Comparison of ENCODE assay signal across 10 cellular contexts in genomic region chr12:6373022-6373787, GRCh38. TPM values are rescaled to one million over a fixed set of nuclear protein-coding genes. Genes with fewer than 3 reads are reported as not detected.
DNase-seq lines count a peak whose midpoint lies in the region; ATAC-seq lines count a peak whose summit lies in the region.
"Had no signal": no experiment of that assay in that cellular context is flagged by ENCODE, and none has a peak within 500 bp of the region (broad histone marks: within the 10 kb centered on the region; RNA-seq: fewer than 3 reads in every experiment).

No MANE protein-coding gene starts in this region.

- H3K4me1 ChIP-seq in BLaER1 treated with 17β-estradiol and CSF1 and Interleukin-3, amounts not matched to agents 10 nM and 100 nM, result peaks cover 75 to 98% (median 80%) of the 10 kb centered on the region in 10 experiments
- H3K4me1 ChIP-seq in mucosa of rectum (ENCODE audit: control insufficient read depth in 2 of 2, insufficient read depth in 2 of 2, low read length in 2 of 2) (peaks cover 66 to 69% of the 10 kb centered on the region in 2 donors), SJCRH30 (peaks cover 37% of the 10 kb centered on the region)

- H3K4me3 ChIP-seq in BLaER1 treated with 17β-estradiol and CSF1 and Interleukin-3, amounts not matched to agents 10 nM and 100 nM, result no peak overlapping the region
- H3K4me3 ChIP-seq in mucosa of rectum (ENCODE audit: low read length in 2 of 2), result peak overlapping the region; percentile 71 to 98
- H3K4me3 ChIP-seq in SJCRH30, result no peak overlapping the region
- H3K4me3 ChIP-seq: coronary artery had no signal

- peaks cover 0 to 28% (median 23%) of the 10 kb centered on the region in 11 experiments; a peak in 14 of 22 replicates for H3K27me3 ChIP-seq in BLaER1 treated with 17β-estradiol and CSF1 and Interleukin-3, amounts not matched to agents 10 nM and 100 nM
- peaks cover 0 to 3% of the 10 kb centered on the region in 2 donors for H3K27me3 ChIP-seq in mucosa of rectum (ENCODE audit: control insufficient read depth in 2 of 2, insufficient read depth in 2 of 2, low read length in 2 of 2)
- H3K27me3 ChIP-seq in SJCRH30, result no peaks in the 10 kb centered on the region

- no peak for ATAC-seq in activated naive CD8-positive, alpha-beta T cell treated with anti-CD3 and anti-CD28 coated beads, Interleukin-2, amount 10 ng/mL, durations not matched to agents 7 days and 5 days (ENCODE audit: low read depth)
- ATAC-seq in GM21529 (IDR thresholded peaks at IDR 0.05; ENCODE audit: unreplicated experiment) (no peak), HG03139 (IDR thresholded peaks at IDR 0.05; ENCODE audit: unreplicated experiment) (no peak)

- no peak overlapping the region for H3K4me3 Mint-ChIP-seq in activated naive CD8-positive, alpha-beta T cell treated with anti-CD3 and anti-CD28 coated beads, Interleukin-2, amount 10 ng/mL, durations not matched to agents 7 days and 5 days
- H3K4me3 Mint-ChIP-seq: stimulated activated naive CD8-positive, alpha-beta T cell treated with anti-CD3 and anti-CD28 coated beads, Interleukin-15, Interleukin-2, amounts not matched to agents 100 ng/mL and 50 ng/mL, for 24 hours had no signal

- H3K27me3 Mint-ChIP-seq in activated naive CD8-positive, alpha-beta T cell treated with anti-CD3 and anti-CD28 coated beads, Interleukin-2, amount 10 ng/mL, durations not matched to agents 7 days and 5 days, result no peaks in the 10 kb centered on the region

- H3K27ac Mint-ChIP-seq in activated naive CD8-positive, alpha-beta T cell treated with anti-CD3 and anti-CD28 coated beads, Interleukin-2, amount 10 ng/mL, durations not matched to agents 7 days and 5 days, result peak overlapping the region; percentile 80
- H3K27ac Mint-ChIP-seq: stimulated activated naive CD8-positive, alpha-beta T cell treated with anti-CD3 and anti-CD28 coated beads, Interleukin-15, Interleukin-2, amounts not matched to agents 100 ng/mL and 50 ng/mL, for 24 hours had no signal

- DNase-seq in NCI-H1436 (lab: John Stamatoyannopoulos, UW) (peak; percentile 78), inferior parietal cortex (ENCODE audit: extremely low spot score) (no peak), SJCRH30 (no peak)
- DNase-seq in activated naive CD8-positive, alpha-beta T cell treated with anti-CD3 and anti-CD28 coated beads, Interleukin-2, amount 10 ng/mL, durations not matched to agents 7 days and 5 days, result no peak

- no peaks in the 10 kb centered on the region for H3K36me3 ChIP-seq in BLaER1 treated with 17β-estradiol and CSF1 and Interleukin-3, amounts not matched to agents 10 nM and 100 nM
- peaks cover 0 to 7% of the 10 kb centered on the region in 2 donors for H3K36me3 ChIP-seq in mucosa of rectum (ENCODE audit: control insufficient read depth in 2 of 2, insufficient read depth in 2 of 2, low read length in 2 of 2)
- H3K36me3 ChIP-seq in SJCRH30, result no peaks in the 10 kb centered on the region

- peaks cover 53% of the 10 kb centered on the region for H3K4me1 Mint-ChIP-seq in activated naive CD8-positive, alpha-beta T cell treated with anti-CD3 and anti-CD28 coated beads, Interleukin-2, amount 10 ng/mL, durations not matched to agents 7 days and 5 days

- peak overlapping the region; percentile 68 to 96 (median 84) for H3K4me2 ChIP-seq in BLaER1 treated with 17β-estradiol and CSF1 and Interleukin-3, amounts not matched to agents 10 nM and 100 nM

- POLR2A ChIA-PET in activated naive CD8-positive, alpha-beta T cell treated with anti-CD3 and anti-CD28 coated beads, Interleukin-2, amount 10 ng/mL, durations not matched to agents 7 days and 5 days (lab: Charles Lee), result interaction anchor here (0.8 to 11.0 kb wide), 3 partner anchors 10 to 36 kb away, joined by 4 to 122 read pairs (median 5); partner anchors contain the start of gene TNFRSF1A

- peak overlapping the region in 5 of 11 experiments; percentile 48 to 69 (median 64); a peak in 8 of 22 replicates for H3K9ac ChIP-seq in BLaER1 treated with 17β-estradiol and CSF1 and Interleukin-3, amounts not matched to agents 10 nM and 100 nM
- H3K9ac ChIP-seq in mucosa of rectum (ENCODE audit: low read depth in 1 of 2, low read length in 2 of 2), result peak overlapping the region; percentile 84 to 100

- H3K9me3 Mint-ChIP-seq in activated naive CD8-positive, alpha-beta T cell treated with anti-CD3 and anti-CD28 coated beads, Interleukin-2, amount 10 ng/mL, durations not matched to agents 7 days and 5 days, result no peaks in the 10 kb centered on the region
- H3K9me3 Mint-ChIP-seq: stimulated activated naive CD8-positive, alpha-beta T cell treated with anti-CD3 and anti-CD28 coated beads, Interleukin-15, Interleukin-2, amounts not matched to agents 100 ng/mL and 50 ng/mL, for 24 hours had no signal

- no peaks in the 10 kb centered on the region for H4K20me1 ChIP-seq in BLaER1 treated with 17β-estradiol and CSF1 and Interleukin-3, amounts not matched to agents 10 nM and 100 nM

- no peaks in the 10 kb centered on the region for H3K9me3 ChIP-seq in BLaER1 treated with 17β-estradiol and CSF1 and Interleukin-3, amounts not matched to agents 10 nM and 100 nM (replicated peaks in 1 of 11)
- H3K9me3 ChIP-seq in mucosa of rectum (ENCODE audit: control insufficient read depth in 2 of 2, low read length in 2 of 2) (no peaks in the 10 kb centered on the region), SJCRH30 (replicated peaks) (no peaks in the 10 kb centered on the region)

- H3K36me3 Mint-ChIP-seq in activated naive CD8-positive, alpha-beta T cell treated with anti-CD3 and anti-CD28 coated beads, Interleukin-2, amount 10 ng/mL, durations not matched to agents 7 days and 5 days, result no peaks in the 10 kb centered on the region

- peak overlapping the region in 7 of 11 experiments; percentile 52 to 77 (median 64); a peak in 11 of 22 replicates for H3K27ac ChIP-seq in BLaER1 treated with 17β-estradiol and CSF1 and Interleukin-3, amounts not matched to agents 10 nM and 100 nM
- H3K27ac ChIP-seq in mucosa of rectum (ENCODE audit: low read depth in 2 of 2, low read length in 2 of 2) (peak overlapping the region; percentile 95 to 99), SJCRH30 (no peak overlapping the region)

RNA-seq across cellular contexts. Expression of gene SCNN1A, which starts 2.2 kb away (rescaled TPM):
- total RNA-seq in activated naive CD8-positive, alpha-beta T cell treated with anti-CD3 and anti-CD28 coated beads, Interleukin-2, amount 10 ng/mL, durations not matched to agents 7 days and 5 days, result 1 to 10 TPM in 1 of 2 experiments, under 1 TPM in 1; 0.43 to 1.1 TPM
- not detected in 2 replicates for total RNA-seq in SJCRH30 (2014; rRNA removed; shearing (Covaris generic))

RNA-seq across cellular contexts. Expression of gene LTBR, which starts 10.8 kb away (rescaled TPM):
- 1 to 10 TPM in 1 of 2 experiments, under 1 TPM in 1; 0.61 to 1.4 TPM for total RNA-seq in activated naive CD8-positive, alpha-beta T cell treated with anti-CD3 and anti-CD28 coated beads, Interleukin-2, amount 10 ng/mL, durations not matched to agents 7 days and 5 days
- 14.7 and 16.5 TPM in 2 replicates for total RNA-seq in SJCRH30 (2014; rRNA removed; shearing (Covaris generic))

RNA-seq across cellular contexts. Expression of gene TNFRSF1A, which starts 31.3 kb away (rescaled TPM):
- 10 to 100 TPM; 82.9 to 87.1 TPM for total RNA-seq in activated naive CD8-positive, alpha-beta T cell treated with anti-CD3 and anti-CD28 coated beads, Interleukin-2, amount 10 ng/mL, durations not matched to agents 7 days and 5 days
- total RNA-seq in SJCRH30 (2014; rRNA removed; shearing (Covaris generic)), result 34.3 and 40.2 TPM in 2 replicates

Comparison
In these comparisons a context has a peak if more than half of its experiments do, and no peak if none do; other contexts are left out.
1. H3K4me3 ChIP-seq: peak in mucosa of rectum (2 of 2); none in BLaER1 treated with 17β-estradiol and CSF1 and Interleukin-3, amounts not matched to agents 10 nM and 100 nM (0 of 10) and SJCRH30 (single experiment).